In genomic region chr4:127604949-127605709, GRCh38 we compare ENCODE assay signal across 9 cellular contexts. TPM values are rescaled to one million over a fixed set of nuclear protein-coding genes. Genes with fewer than 3 reads are reported as not detected.
DNase-seq lines count a peak whose midpoint lies in the region; ATAC-seq, FAIRE-seq and TF ChIP-seq lines count a peak whose summit lies in the region.
"Had no signal": no experiment of that assay in that cellular context is flagged by ENCODE, and none has a peak within 500 bp of the region (broad histone marks: within the 10 kb centered on the region; RNA-seq: fewer than 3 reads in every experiment).

No MANE protein-coding gene starts in this region.

- H3K9me3 ChIP-seq in T-helper 17 cell (ENCODE audit: control insufficient read depth, low read length, poor library complexity, severe bottlenecking) = no peaks in the 10 kb centered on the region
- H3K9me3 ChIP-seq: neutrophil had no signal

- H3K4me1 Mint-ChIP-seq in WTC11 = peaks cover 38% of the 10 kb centered on the region
- no peaks in the 10 kb centered on the region for H3K4me1 Mint-ChIP-seq in T-helper 17 cell

- CTCF ChIA-PET in WTC11 (lab: Charles Lee) = interaction anchor here (1.2 to 5.0 kb wide), 4 partner anchors 18 to 276 kb away, joined by 3 to 27 read pairs (median 11); no protein-coding TSS in a partner anchor

- peak overlapping the region; percentile 96 for H3K27ac Mint-ChIP-seq in WTC11
- no peak overlapping the region for H3K27ac Mint-ChIP-seq in T-helper 17 cell

- peak; percentile 99 for FAIRE-seq in islet of Langerhans (lab: Jason Lieb, UNC)

- POLR2A ChIA-PET in WTC11 (lab: Charles Lee) = no interaction called here

- no peaks in the 10 kb centered on the region for H3K27me3 Mint-ChIP-seq in WTC11 (ENCODE audit: low read depth)
- peaks cover 31% of the 10 kb centered on the region for H3K27me3 Mint-ChIP-seq in T-helper 17 cell

- H3K36me3 Mint-ChIP-seq in WTC11 (no peaks in the 10 kb centered on the region), T-helper 17 cell (ENCODE audit: low read depth) (peaks cover 2% of the 10 kb centered on the region)

- H3K9me3 Mint-ChIP-seq in WTC11 = no peaks in the 10 kb centered on the region

- ATAC-seq in WTC11 (peak; percentile 99), GM19035 (IDR thresholded peaks at IDR 0.05; ENCODE audit: unreplicated experiment) (no peak), T-helper 17 cell (no peak)

- no peak for TF ChIP-seq CTCF in WTC11 (IDR thresholded peaks at IDR 0.05)

- peak; percentile 43 for DNase-seq in EH (ENCODE audit: low read depth)
- DNase-seq in NCI-H146 treated with DMSO at 0.1 percent for 48 hours (lab: John Stamatoyannopoulos, UW; ENCODE audit: unreplicated experiment) = peak; percentile 62
- DNase-seq in WTC11 (ENCODE audit: low spot score) = peak; percentile 69
- DNase-seq in COLO829 (ENCODE audit: low spot score) = no peak
- DNase-seq in GM19240 (ENCODE audit: insufficient read length, low spot score) = no peak
- no peak for DNase-seq in T-helper 17 cell

- peak overlapping the region; percentile 53 for H3K4me3 Mint-ChIP-seq in WTC11
- H3K4me3 Mint-ChIP-seq in T-helper 17 cell = no peak overlapping the region

TF ChIP-seq in WTC11, 78 proteins besides CTCF, POLR2A, EP300 and RAD21:
- TF ChIP-seq TEAD1 (CRISPR knock-in tag; IDR thresholded peaks at IDR 0.05) (peak; percentile 40; the same call in 1 of the 2 replicates), HMGXB4 (CRISPR knock-in tag; IDR thresholded peaks at IDR 0.05) (no peak), FOXK1 (CRISPR knock-in tag; IDR thresholded peaks at IDR 0.05) (peak; percentile 61; the same call in 1 of the 2 replicates)

RNA-seq across cellular contexts. Expression of gene INTU, which starts 27.6 kb away (rescaled TPM):
- total RNA-seq in WTC11 (2021) (15.0 to 18.6 TPM (median 17.9 TPM) in 3 replicates), T-helper 17 cell (under 1 TPM in 1 of 2 donors, not detected in 1; 0.08 TPM)

Comparison
In these comparisons a context has a peak if more than half of its experiments do, and no peak if none do; other contexts are left out.
1. DNase-seq: peak in EH (single experiment), NCI-H146 treated with DMSO at 0.1 percent for 48 hours (single experiment) and WTC11 (single experiment); none in COLO829 (single experiment), GM19240 (single experiment) and T-helper 17 cell (0 of 3).
2. RNA of gene INTU, which starts 27.6 kb away (total RNA-seq): 15.0 to 18.6 TPM in WTC11; 0.08 TPM in T-helper 17 cell; every median in the first group is over 10 times any median in the second.